ENCODE assay signal across 1 cellular context in the genomic region with DNA sequence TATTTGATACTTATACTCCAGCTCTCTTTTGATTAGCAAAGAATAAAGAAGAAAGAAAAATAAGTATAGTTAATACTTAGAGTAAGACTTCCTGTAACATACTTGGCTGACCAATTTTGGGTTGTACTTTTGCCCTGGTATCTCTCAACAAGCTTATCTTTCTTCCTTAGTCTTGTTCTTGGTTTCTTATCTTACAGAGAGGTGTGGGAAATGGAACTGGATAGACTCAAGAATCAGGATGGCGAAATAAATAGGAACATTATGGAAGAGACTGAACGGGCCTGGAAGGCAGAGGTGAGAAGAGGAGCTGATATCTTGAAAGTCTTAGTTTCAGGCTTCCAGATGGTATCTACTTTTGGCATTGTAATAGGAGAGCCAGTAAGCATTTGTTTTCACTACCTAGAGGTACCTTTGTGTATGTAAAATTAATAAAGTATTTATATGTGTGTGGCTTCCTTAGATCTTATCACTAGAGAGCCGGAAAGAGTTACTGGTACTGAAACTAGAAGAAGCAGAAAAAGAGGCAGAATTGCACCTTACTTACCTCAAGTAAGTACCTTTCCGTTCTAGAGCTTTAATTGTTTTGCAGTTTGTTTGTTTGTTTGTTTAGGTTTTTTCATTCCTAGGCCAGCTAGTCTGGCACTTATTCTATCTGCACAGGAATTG.
TF ChIP-seq lines count a peak whose summit lies in the region.

No MANE protein-coding gene starts in this region.

TF ChIP-seq in IMR-90, 13 proteins besides CTCF, POLR2A, EP300 and RAD21:
- TF ChIP-seq FOS (IDR thresholded peaks at IDR 0.05; ENCODE audit: low read depth, low read length) (no peak), CEBPB (IDR thresholded peaks at IDR 0.05; ENCODE audit: low read depth, low read length) (no peak), BHLHE40 (IDR thresholded peaks at IDR 0.05; ENCODE audit: low read depth, low read length) (no peak), CHD1 (IDR thresholded peaks at IDR 0.05; ENCODE audit: low read depth, low read length) (no peak), MXI1 (IDR thresholded peaks at IDR 0.05; ENCODE audit: borderline replicate concordance, low read depth, low read length) (no peak), SMC3 (IDR thresholded peaks at IDR 0.05; ENCODE audit: low read depth, low read length) (no peak), RCOR1 (IDR thresholded peaks at IDR 0.05; ENCODE audit: insufficient replicate concordance, low read length) (no peak), RFX5 (IDR thresholded peaks at IDR 0.05; ENCODE audit: low read depth, low read length) (no peak)
- TF ChIP-seq, protein P1, sequence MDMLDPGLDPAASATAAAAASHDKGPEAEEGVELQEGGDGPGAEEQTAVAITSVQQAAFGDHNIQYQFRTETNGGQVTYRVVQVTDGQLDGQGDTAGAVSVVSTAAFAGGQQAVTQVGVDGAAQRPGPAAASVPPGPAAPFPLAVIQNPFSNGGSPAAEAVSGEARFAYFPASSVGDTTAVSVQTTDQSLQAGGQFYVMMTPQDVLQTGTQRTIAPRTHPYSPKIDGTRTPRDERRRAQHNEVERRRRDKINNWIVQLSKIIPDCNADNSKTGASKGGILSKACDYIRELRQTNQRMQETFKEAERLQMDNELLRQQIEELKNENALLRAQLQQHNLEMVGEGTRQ (IDR thresholded peaks at IDR 0.05; ENCODE audit: low read depth, low read length): no peak
- TF ChIP-seq, protein P2, sequence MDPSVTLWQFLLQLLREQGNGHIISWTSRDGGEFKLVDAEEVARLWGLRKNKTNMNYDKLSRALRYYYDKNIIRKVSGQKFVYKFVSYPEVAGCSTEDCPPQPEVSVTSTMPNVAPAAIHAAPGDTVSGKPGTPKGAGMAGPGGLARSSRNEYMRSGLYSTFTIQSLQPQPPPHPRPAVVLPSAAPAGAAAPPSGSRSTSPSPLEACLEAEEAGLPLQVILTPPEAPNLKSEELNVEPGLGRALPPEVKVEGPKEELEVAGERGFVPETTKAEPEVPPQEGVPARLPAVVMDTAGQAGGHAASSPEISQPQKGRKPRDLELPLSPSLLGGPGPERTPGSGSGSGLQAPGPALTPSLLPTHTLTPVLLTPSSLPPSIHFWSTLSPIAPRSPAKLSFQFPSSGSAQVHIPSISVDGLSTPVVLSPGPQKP (IDR thresholded peaks at IDR 0.05; ENCODE audit: borderline replicate concordance, low read depth, low read length): no peak
